Comparison of ENCODE assay signal across 25 cellular contexts in genomic region chr1:244384066-244384465, GRCh38.
"Had no signal": no experiment of that assay in that cellular context is flagged by ENCODE, and none has a peak within 500 bp of the region (broad histone marks: within the 10 kb centered on the region; RNA-seq: fewer than 3 reads in every experiment).

No MANE protein-coding gene starts in this region.

- H3K9me3 ChIP-seq: lower lobe of right lung, neutrophil, ovary, spleen, suprapubic skin, thoracic aorta, tibial artery, uterus had no signal

- H3K4me1 ChIP-seq: lower lobe of right lung, spleen, suprapubic skin, uterus had no signal

- H3K27me3 ChIP-seq: neural progenitor cell, neutrophil, ovary, spleen, suprapubic skin, tibial artery, uterus had no signal

- H3K27ac ChIP-seq: lower lobe of right lung, neural progenitor cell, neutrophil, ovary, spleen, suprapubic skin, thoracic aorta, tibial artery, uterus had no signal

- H3K27ac Mint-ChIP-seq: nephron; neural progenitor cell; progenitor cell of endocrine pancreas; stimulated activated effector memory CD8-positive, alpha-beta T cell treated with anti-CD3 and anti-CD28 coated beads, Interleukin-12 subunit alpha, Interleukin-12 subunit beta, amount 100 ng/mL, for 72 hours; stimulated activated naive CD8-positive, alpha-beta T cell treated with anti-CD3 and anti-CD28 coated beads, Interleukin-15, Interleukin-2, amounts not matched to agents 100 ng/mL and 50 ng/mL, for 24 hours had no signal

- H3K9me3 Mint-ChIP-seq: naive thymus-derived CD8-positive, alpha-beta T cell; nephron; neural progenitor cell; stimulated activated effector memory CD8-positive, alpha-beta T cell treated with anti-CD3 and anti-CD28 coated beads, Interleukin-12 subunit alpha, Interleukin-12 subunit beta, amount 100 ng/mL, for 72 hours; stimulated activated naive CD8-positive, alpha-beta T cell treated with anti-CD3 and anti-CD28 coated beads, Interleukin-15, Interleukin-2, amounts not matched to agents 100 ng/mL and 50 ng/mL, for 24 hours had no signal

- H3K4me3 Mint-ChIP-seq: naive thymus-derived CD8-positive, alpha-beta T cell; nephron; neural progenitor cell; stimulated activated effector memory CD8-positive, alpha-beta T cell treated with anti-CD3 and anti-CD28 coated beads, Interleukin-12 subunit alpha, Interleukin-12 subunit beta, amount 100 ng/mL, for 72 hours; stimulated activated naive CD8-positive, alpha-beta T cell treated with anti-CD3 and anti-CD28 coated beads, Interleukin-15, Interleukin-2, amounts not matched to agents 100 ng/mL and 50 ng/mL, for 24 hours had no signal

- H3K27me3 Mint-ChIP-seq: naive thymus-derived CD8-positive, alpha-beta T cell; progenitor cell of endocrine pancreas; stimulated activated naive CD8-positive, alpha-beta T cell treated with anti-CD3 and anti-CD28 coated beads, Interleukin-15, Interleukin-2, amounts not matched to agents 100 ng/mL and 50 ng/mL, for 24 hours had no signal

- H3K4me1 Mint-ChIP-seq: nephron; neural progenitor cell; stimulated activated effector memory CD8-positive, alpha-beta T cell treated with anti-CD3 and anti-CD28 coated beads, Interleukin-12 subunit alpha, Interleukin-12 subunit beta, amount 100 ng/mL, for 72 hours had no signal

- H3K36me3 Mint-ChIP-seq: neural progenitor cell; stimulated activated effector memory CD8-positive, alpha-beta T cell treated with anti-CD3 and anti-CD28 coated beads, Interleukin-12 subunit alpha, Interleukin-12 subunit beta, amount 100 ng/mL, for 72 hours had no signal

- H3K4me3 ChIP-seq: lower lobe of right lung, neural progenitor cell, ovary, spleen, suprapubic skin, thoracic aorta, tibial artery, uterus had no signal

- H3K4me2 ChIP-seq: neural progenitor cell had no signal

- DNase-seq: hippocampal formation; kidney glomerular epithelial cell; left cardiac atrium; left ventricle myocardium superior; lower lobe of right lung; mammary epithelial cell; mesenchymal stem cell; naive thymus-derived CD8-positive, alpha-beta T cell; occipital lobe; ovary; right cardiac atrium; small intestine; spleen; stimulated activated CD4-positive, alpha-beta T cell treated with anti-CD3 and anti-CD28 coated beads, Interleukin-4, amount 100 ng/mL, for 24 hours; stimulated activated naive CD4-positive, alpha-beta T cell; tibial artery; uterus had no signal

- H3K36me3 ChIP-seq: lower lobe of right lung, neural progenitor cell, neutrophil, ovary, suprapubic skin, thoracic aorta, tibial artery, uterus had no signal

- H3K9ac ChIP-seq: neural progenitor cell had no signal

- H2AFZ ChIP-seq: neural progenitor cell had no signal
